In the genomic region with DNA sequence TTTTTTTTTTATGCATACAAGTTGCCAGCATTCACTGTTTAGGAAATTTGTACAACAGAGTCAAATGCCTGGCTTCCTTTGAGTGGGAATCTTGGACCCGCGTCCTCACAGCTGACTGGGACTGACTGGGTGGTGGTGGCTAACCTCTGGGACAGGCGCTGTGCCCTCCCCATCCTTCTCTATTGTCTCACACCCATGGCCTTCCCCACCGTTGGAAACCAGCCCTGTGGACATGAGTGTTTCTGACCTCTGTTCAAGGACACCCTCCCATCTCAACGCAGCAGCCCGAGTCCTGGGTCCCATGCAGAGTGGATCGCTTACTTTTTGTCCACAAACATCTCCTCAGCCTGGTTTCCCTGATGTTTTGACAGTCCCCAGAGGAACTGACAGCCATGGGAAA, we compare ENCODE assay signal across 17 cellular contexts.
DNase-seq lines count a peak whose midpoint lies in the region; ATAC-seq, FAIRE-seq and TF ChIP-seq lines count a peak whose summit lies in the region.
"Had no signal": no experiment of that assay in that cellular context is flagged by ENCODE, and none has a peak within 500 bp of the region (broad histone marks: within the 10 kb centered on the region; RNA-seq: fewer than 3 reads in every experiment).

No MANE protein-coding gene starts in this region.

- H3K9me3 Mint-ChIP-seq in glutamatergic neuron (ENCODE audit: unreplicated experiment) (peaks cover 37% of the 10 kb centered on the region), nephron (no peaks in the 10 kb centered on the region)
- H3K9me3 Mint-ChIP-seq: activated B cell treated with CpG ODN at 0.5 μM for 24 hours; activated naive CD4-positive, alpha-beta T cell treated with anti-CD3 and anti-CD28 coated beads for 36 hours had no signal

- ATAC-seq in GM18520 (IDR thresholded peaks at IDR 0.05; ENCODE audit: unreplicated experiment) (no peak), GM18519 (IDR thresholded peaks at IDR 0.05; ENCODE audit: low FRiP score, unreplicated experiment) (no peak), GM19455 (IDR thresholded peaks at IDR 0.05; ENCODE audit: unreplicated experiment) (no peak)

- peaks cover 22% of the 10 kb centered on the region for H3K27me3 Mint-ChIP-seq in glutamatergic neuron (ENCODE audit: unreplicated experiment)
- peaks cover 4% of the 10 kb centered on the region for H3K27me3 Mint-ChIP-seq in nephron (ENCODE audit: low read depth)

- TF ChIP-seq CTCF in glutamatergic neuron (IDR thresholded peaks at IDR 0.05; ENCODE audit: partially characterized antibody, unreplicated experiment) = no peak
- no peak for TF ChIP-seq CTCF in nephron (IDR thresholded peaks at IDR 0.05; ENCODE audit: unreplicated experiment in 3 of 3)

- H3K4me1 Mint-ChIP-seq in glutamatergic neuron (ENCODE audit: low read depth, unreplicated experiment) (peaks cover 56% of the 10 kb centered on the region), nephron (peaks cover 61% of the 10 kb centered on the region)
- H3K4me1 Mint-ChIP-seq: activated B cell treated with CpG ODN at 0.5 μM for 24 hours had no signal

- TF ChIP-seq POLR2A in H54 (IDR thresholded peaks at IDR 0.05; ENCODE audit: low read depth, low read length) = no peak

- peaks cover 76% of the 10 kb centered on the region for H3K4me1 ChIP-seq in stomach smooth muscle (ENCODE audit: control insufficient read depth, insufficient read depth, low read length)

- H3K4me3 Mint-ChIP-seq in glutamatergic neuron (ENCODE audit: unreplicated experiment) (no peak overlapping the region), nephron (no peak overlapping the region)
- H3K4me3 Mint-ChIP-seq: activated B cell treated with CpG ODN at 0.5 μM for 24 hours; activated naive CD4-positive, alpha-beta T cell treated with anti-CD3 and anti-CD28 coated beads for 36 hours had no signal

- no peaks in the 10 kb centered on the region for H3K27me3 ChIP-seq in stomach smooth muscle (ENCODE audit: control insufficient read depth in 1 of 2, insufficient read depth in 2 of 2, low read length in 2 of 2)

- H3K27ac Mint-ChIP-seq in glutamatergic neuron (ENCODE audit: unreplicated experiment) (peak overlapping the region; percentile 98), nephron (peak overlapping the region; percentile 97 to 98 (median 98))
- H3K27ac Mint-ChIP-seq: activated B cell treated with CpG ODN at 0.5 μM for 24 hours; activated naive CD4-positive, alpha-beta T cell treated with anti-CD3 and anti-CD28 coated beads for 36 hours had no signal

- H3K4me3 ChIP-seq in stomach smooth muscle (ENCODE audit: low read length in 2 of 2) = peak overlapping the region in 1 of 2 donors; percentile 2

- peak overlapping the region; percentile 55 to 80 for H3K9ac ChIP-seq in stomach smooth muscle (ENCODE audit: low read length in 2 of 2)

- DNase-seq in glutamatergic neuron (no peak), H54 (ENCODE audit: insufficient read length, low spot score) (no peak)
- DNase-seq: activated B cell treated with CpG ODN at 0.5 μM for 24 hours; activated CD8-positive, alpha-beta memory T cell treated with anti-CD3 and anti-CD28 coated beads, Interleukin-2, amount 50 U/mL, for 48 hours; activated naive CD4-positive, alpha-beta T cell treated with anti-CD3 and anti-CD28 coated beads for 36 hours; COR-L47; GDM1; NCI-H1436; NCI-H446 treated with DMSO at 0.1 percent for 48 hours; OCI-M1; stimulated activated CD4-positive, alpha-beta T cell treated with anti-CD3 and anti-CD28 coated beads, Interleukin-1b, Interleukin-23, amount 100 ng/mL, for 48 hours had no signal

- FAIRE-seq in H54 (lab: Jason Lieb, UNC) = no peak

- H3K36me3 Mint-ChIP-seq in glutamatergic neuron (ENCODE audit: unreplicated experiment) (no peaks in the 10 kb centered on the region), nephron (ENCODE audit: low read depth) (peaks cover 50% of the 10 kb centered on the region)

- H3K27ac ChIP-seq in angular gyrus (ENCODE audit: low read depth, low read length) = peak overlapping the region; percentile 65
- peak overlapping the region; percentile 99 for H3K27ac ChIP-seq in stomach smooth muscle (ENCODE audit: low read length)

- H3K9me3 ChIP-seq in stomach smooth muscle (ENCODE audit: control insufficient read depth in 2 of 2, low read length in 2 of 2) = no peaks in the 10 kb centered on the region

- H3K36me3 ChIP-seq in stomach smooth muscle (ENCODE audit: control insufficient read depth in 2 of 2, insufficient read depth in 2 of 2, low read length in 2 of 2) = peaks cover 0 to 9% of the 10 kb centered on the region in 2 donors
